ENCODE assay signal across 2 cellular contexts in genomic region chr11:33772300-33772699, GRCh38.
TF ChIP-seq lines count a peak whose summit lies in the region.

No MANE protein-coding gene starts in this region.

TF ChIP-seq in GM12891, 5 proteins besides CTCF, POLR2A, EP300 and RAD21:
- no peak for TF ChIP-seq POU2F2 (IDR thresholded peaks at IDR 0.05; ENCODE audit: low read depth, low read length)
- no peak for TF ChIP-seq TAF1 (IDR thresholded peaks at IDR 0.05; ENCODE audit: low read depth, low read length)
- TF ChIP-seq POLR2AphosphoS5 (IDR thresholded peaks at IDR 0.05; ENCODE audit: low read depth, low read length): no peak
- peak; percentile 14; the same call in 1 of the 2 replicates for TF ChIP-seq SPI1 (IDR thresholded peaks at IDR 0.05; ENCODE audit: low read depth, low read length)
- no peak for TF ChIP-seq PAX5 (IDR thresholded peaks at IDR 0.05; ENCODE audit: insufficient read depth, low read length, severe bottlenecking)
TF ChIP-seq in GM12891: peak in this region for 1.

TF ChIP-seq in HepG2, 621 proteins besides CTCF, POLR2A, EP300 and RAD21:
- TF ChIP-seq ZNF530 (CRISPR knock-in tag; IDR thresholded peaks at IDR 0.05; ENCODE audit: low read depth) (no peak), MXD1 (CRISPR knock-in tag; IDR thresholded peaks at IDR 0.05) (no peak), FOSL2 (CRISPR knock-in tag; IDR thresholded peaks at IDR 0.05) (0 out of 2 replicates have a peak, but pooled peaks have one; percentile 29)
TF ChIP-seq in HepG2: peak in this region for 1.
